ENCODE assay signal across 19 cellular contexts in the genomic region with DNA sequence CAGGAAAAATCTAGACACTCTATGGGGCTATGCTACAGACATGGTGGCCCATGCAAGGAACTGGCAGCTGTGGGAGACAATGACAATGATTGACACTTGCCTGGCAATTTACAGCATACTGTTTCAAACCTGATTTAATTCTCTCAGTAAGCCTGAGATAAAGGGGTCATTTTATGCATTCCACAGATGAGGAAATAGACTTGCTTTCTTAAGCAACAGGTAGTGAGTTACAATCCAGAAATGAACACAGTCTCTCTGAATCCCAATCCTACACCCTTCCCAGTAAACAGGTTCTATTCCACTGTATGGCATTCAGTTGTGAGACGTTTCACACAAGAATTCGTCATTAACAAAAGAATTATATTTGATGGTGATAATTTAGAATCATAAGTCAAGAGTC.
"Had no signal": no experiment of that assay in that cellular context is flagged by ENCODE, and none has a peak within 500 bp of the region (broad histone marks: within the 10 kb centered on the region; RNA-seq: fewer than 3 reads in every experiment).

No MANE protein-coding gene starts in this region.

- H3K4me1 ChIP-seq: prostate gland, right atrium auricular region, uterus had no signal

- FAIRE-seq: frontal cortex had no signal

- H3K9me3 ChIP-seq: left lung, prostate gland, right atrium auricular region, transverse colon, uterus had no signal

- ATAC-seq: activated CD8-positive, alpha-beta T cell treated with anti-CD3 and anti-CD28 coated beads, Interleukin-2, amount 10 ng/mL, durations not matched to agents 7 days and 5 days; activated naive CD8-positive, alpha-beta T cell treated with anti-CD3 and anti-CD28 coated beads, Interleukin-2, amount 50 U/mL, for 24 hours; left lung had no signal

- H3K27ac ChIP-seq: dorsolateral prefrontal cortex, left lung, prostate gland, right atrium auricular region, skin epidermis, transverse colon, uterus had no signal

- H3K4me3 ChIP-seq: dorsolateral prefrontal cortex, left lung, prostate gland, right atrium auricular region, skin epidermis, transverse colon, uterus had no signal

- H3K36me3 ChIP-seq: left lung, prostate gland, right atrium auricular region, transverse colon, uterus had no signal

- DNase-seq: activated CD4-positive, alpha-beta T cell treated with anti-CD3 and anti-CD28 coated beads, Interleukin-2, amount 10 ng/mL, durations not matched to agents 7 days and 5 days; activated CD4-positive, CD25-positive, alpha-beta regulatory T cell; activated CD8-positive, alpha-beta T cell treated with anti-CD3 and anti-CD28 coated beads, Interleukin-2, amount 10 ng/mL, durations not matched to agents 7 days and 5 days; activated naive CD4-positive, alpha-beta T cell treated with Interleukin-2 at 50 U/mL for 16 hours; activated naive CD8-positive, alpha-beta T cell treated with anti-CD3 and anti-CD28 coated beads, Interleukin-2, amount 50 U/mL, for 24 hours; activated T-cell treated with anti-CD3 and anti-CD28 coated beads, Interleukin-2, amount 50 U/mL, for 24 hours; aorta; dorsolateral prefrontal cortex; erythroblast; left lung; midbrain; stimulated activated CD4-positive, alpha-beta T cell treated with anti-CD3 and anti-CD28 coated beads, Interleukin-2, amount 100 ng/mL, for 48 hours; T1000; transverse colon; uterus had no signal
